15 cellular contexts compared by ENCODE assay signal in genomic region chr1:210692796-210693195, GRCh38.
DNase-seq lines count a peak whose midpoint lies in the region; ATAC-seq lines count a peak whose summit lies in the region.
"Had no signal": no experiment of that assay in that cellular context is flagged by ENCODE, and none has a peak within 500 bp of the region (broad histone marks: within the 10 kb centered on the region; RNA-seq: fewer than 3 reads in every experiment).

No MANE protein-coding gene starts in this region.

- intact Hi-C loops in right cardiac atrium (cut with DNase I) (no loop called here), posterior cingulate gyrus (cut with DNase I) (no loop called here)

- H3K4me1 ChIP-seq in right cardiac atrium (ENCODE audit: control insufficient read depth, insufficient read depth, low read length), result no peaks in the 10 kb centered on the region
- H3K4me1 ChIP-seq: adrenal gland, transverse colon had no signal

- H3K4me3 ChIP-seq in right cardiac atrium (ENCODE audit: low read length), result no peak overlapping the region
- H3K4me3 ChIP-seq: adrenal gland, smooth muscle cell, transverse colon had no signal

- peak; percentile 45 for DNase-seq in SIG-M5 treated with dmso at 0.1 percent for 504 hours (lab: John Stamatoyannopoulos, UW; ENCODE audit: unreplicated experiment)
- DNase-seq in SIG-M5 (lab: John Stamatoyannopoulos, UW), result no peak
- peak; percentile 76 for DNase-seq in NOMO-1 treated with dmso at 0.1 percent for 144 hours (lab: John Stamatoyannopoulos, UW; ENCODE audit: unreplicated experiment)
- DNase-seq in stimulated activated naive B cell treated with anti-CD40 and anti-IgM and Interleukin-4, amounts not matched to agents 10 μg/mL and 1 μg/mL and 100 μg/mL, for 72 hours, result peak; percentile 8
- DNase-seq in right cardiac atrium, result no peak
- no peak for DNase-seq in posterior cingulate gyrus
- DNase-seq: 8988T, activated T-cell treated with anti-CD3 and anti-CD28 coated beads for 4 hours, adrenal gland, kidney glomerular epithelial cell, NCI-H226, transverse colon had no signal

- H3K27me3 Mint-ChIP-seq in stimulated activated naive B cell treated with anti-CD40 and anti-IgM and Interleukin-4, amounts not matched to agents 10 μg/mL and 1 μg/mL and 100 μg/mL, for 72 hours, result no peaks in the 10 kb centered on the region

- ATAC-seq in HG03025 (IDR thresholded peaks at IDR 0.05; ENCODE audit: low FRiP score, unreplicated experiment) (peak; percentile 47), right cardiac atrium (no peak), GM21717 (IDR thresholded peaks at IDR 0.05; ENCODE audit: unreplicated experiment) (no peak)
- ATAC-seq in stimulated activated naive B cell treated with anti-CD40 and anti-IgM and Interleukin-4, amounts not matched to agents 10 μg/mL and 1 μg/mL and 100 μg/mL, for 72 hours (replicated peaks), result peak; percentile 72 to 76

- H3K9me3 ChIP-seq in right cardiac atrium (ENCODE audit: control insufficient read depth, low read length), result no peaks in the 10 kb centered on the region
- H3K9me3 ChIP-seq: adrenal gland, transverse colon had no signal

- H3K4me1 Mint-ChIP-seq in stimulated activated naive B cell treated with anti-CD40 and anti-IgM and Interleukin-4, amounts not matched to agents 10 μg/mL and 1 μg/mL and 100 μg/mL, for 72 hours, result peaks cover 5 to 11% of the 10 kb centered on the region in 2 donors

- no peaks in the 10 kb centered on the region for H3K36me3 Mint-ChIP-seq in stimulated activated naive B cell treated with anti-CD40 and anti-IgM and Interleukin-4, amounts not matched to agents 10 μg/mL and 1 μg/mL and 100 μg/mL, for 72 hours

- H3K27ac Mint-ChIP-seq in stimulated activated naive B cell treated with anti-CD40 and anti-IgM and Interleukin-4, amounts not matched to agents 10 μg/mL and 1 μg/mL and 100 μg/mL, for 72 hours, result no peak overlapping the region

- H3K27ac ChIP-seq in right cardiac atrium (ENCODE audit: low read length), result no peak overlapping the region
- H3K27ac ChIP-seq: adrenal gland, transverse colon had no signal

- H3K27me3 ChIP-seq in right cardiac atrium (ENCODE audit: control insufficient read depth, insufficient read depth), result no peaks in the 10 kb centered on the region
- H3K27me3 ChIP-seq: adrenal gland, transverse colon had no signal

- H3K9me3 Mint-ChIP-seq in stimulated activated naive B cell treated with anti-CD40 and anti-IgM and Interleukin-4, amounts not matched to agents 10 μg/mL and 1 μg/mL and 100 μg/mL, for 72 hours, result no peaks in the 10 kb centered on the region

- WGBS in right cardiac atrium, result 68% methylated on average over 7 of the region's 7 CpGs

- no peak overlapping the region for H3K4me3 Mint-ChIP-seq in stimulated activated naive B cell treated with anti-CD40 and anti-IgM and Interleukin-4, amounts not matched to agents 10 μg/mL and 1 μg/mL and 100 μg/mL, for 72 hours

Comparison
In these comparisons a context has a peak if more than half of its experiments do, and no peak if none do; other contexts are left out.
1. DNase-seq: peak in SIG-M5 treated with dmso at 0.1 percent for 504 hours (single experiment), NOMO-1 treated with dmso at 0.1 percent for 144 hours (single experiment) and stimulated activated naive B cell treated with anti-CD40 and anti-IgM and Interleukin-4, amounts not matched to agents 10 μg/mL and 1 μg/mL and 100 μg/mL, for 72 hours (single experiment); none in SIG-M5 (single experiment), right cardiac atrium (0 of 3) and posterior cingulate gyrus (0 of 10).
2. ATAC-seq: peak in HG03025 (single experiment) and stimulated activated naive B cell treated with anti-CD40 and anti-IgM and Interleukin-4, amounts not matched to agents 10 μg/mL and 1 μg/mL and 100 μg/mL, for 72 hours (2 of 2); none in right cardiac atrium (0 of 2) and GM21717 (single experiment).